ENCODE assay signal across 8 cellular contexts in the genomic region with DNA sequence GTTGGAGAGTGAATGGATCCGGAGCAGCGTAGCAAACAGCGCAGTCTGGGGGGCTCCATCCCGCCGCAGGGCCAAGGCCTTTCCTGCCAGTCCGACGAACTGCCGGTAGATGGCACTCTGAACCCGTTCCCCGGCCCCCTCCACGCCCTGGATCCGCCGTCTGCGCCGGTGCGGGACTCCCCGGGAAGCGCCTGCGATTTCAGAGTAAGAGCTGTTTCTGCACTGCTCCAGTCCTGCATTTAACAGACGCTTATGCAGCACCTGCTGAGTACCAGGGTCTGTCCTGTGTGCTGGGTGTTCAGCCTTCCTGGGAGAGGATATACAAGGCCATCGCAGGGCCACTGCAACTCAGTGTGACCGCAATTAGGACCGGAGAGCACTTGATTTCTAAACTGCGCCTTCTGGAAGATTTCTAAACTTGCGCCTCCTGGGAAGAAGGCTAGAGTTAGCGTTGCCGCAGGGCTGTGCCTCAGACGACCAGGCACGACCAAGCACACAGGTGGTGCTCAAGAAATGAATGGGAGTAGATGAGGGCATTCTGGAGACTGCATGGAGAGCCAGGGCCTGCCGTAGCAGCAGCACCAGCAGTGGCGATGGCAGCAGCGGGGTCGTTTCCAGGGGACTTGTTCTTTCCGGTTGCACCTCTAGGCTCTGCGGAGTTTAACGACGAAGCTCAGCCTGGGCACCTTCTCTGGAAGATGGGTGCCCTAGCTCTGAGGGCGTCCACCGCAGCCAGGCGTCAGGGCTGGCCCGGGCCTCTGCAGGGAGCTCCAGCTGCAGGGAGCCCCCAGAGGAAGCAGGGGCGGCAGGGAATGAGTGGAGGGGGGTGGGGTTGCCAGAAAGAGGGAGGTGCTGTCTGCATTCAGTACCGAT. TPM values are rescaled to one million over a fixed set of nuclear protein-coding genes. Genes with fewer than 3 reads are reported as not detected.
DNase-seq lines count a peak whose midpoint lies in the region; ATAC-seq and TF ChIP-seq lines count a peak whose summit lies in the region.

No MANE protein-coding gene starts in this region.

- no peak overlapping the region for H3K27ac Mint-ChIP-seq in activated T-helper 1 cell treated with anti-CD3 and anti-CD28 coated beads, Interleukin-12 subunit alpha, Interleukin-12 subunit beta, Interleukin-2, Interleukin-4 antibody, amounts not matched to agents 30 ng/mL and 10 ng/mL and 1 ng/mL, durations not matched to agents 14 hours and 24 hours and 36 hours
- no peak overlapping the region for H3K27ac Mint-ChIP-seq in neural progenitor cell

- no peaks in the 10 kb centered on the region for H3K36me3 ChIP-seq in HUES6 (ENCODE audit: control insufficient read depth, insufficient read depth, low read length)
- H3K36me3 ChIP-seq in Peyer's patch, result no peaks in the 10 kb centered on the region
- H3K36me3 ChIP-seq in neural progenitor cell, result no peaks in the 10 kb centered on the region
- H3K36me3 ChIP-seq in stomach smooth muscle (ENCODE audit: control insufficient read depth in 2 of 2, insufficient read depth in 2 of 2, low read length in 2 of 2), result no peaks in the 10 kb centered on the region

- H3K27me3 Mint-ChIP-seq in activated T-helper 1 cell treated with anti-CD3 and anti-CD28 coated beads, Interleukin-12 subunit alpha, Interleukin-12 subunit beta, Interleukin-2, Interleukin-4 antibody, amounts not matched to agents 30 ng/mL and 10 ng/mL and 1 ng/mL, durations not matched to agents 14 hours and 24 hours and 36 hours (ENCODE audit: insufficient read depth), result peaks cover 36% of the 10 kb centered on the region
- H3K27me3 Mint-ChIP-seq in neural progenitor cell (ENCODE audit: insufficient read depth, low read depth), result peaks cover 51% of the 10 kb centered on the region

- peaks cover 17% of the 10 kb centered on the region for H3K4me1 ChIP-seq in HUES6 (ENCODE audit: control insufficient read depth, insufficient read depth, low read length)
- H3K4me1 ChIP-seq in Peyer's patch, result no peaks in the 10 kb centered on the region
- peaks cover 6% of the 10 kb centered on the region for H3K4me1 ChIP-seq in neural progenitor cell
- H3K4me1 ChIP-seq in stomach smooth muscle (ENCODE audit: control insufficient read depth, insufficient read depth, low read length), result peaks cover 8% of the 10 kb centered on the region

- no peak overlapping the region for H3K9ac ChIP-seq in HUES6 (ENCODE audit: low read length)
- H3K9ac ChIP-seq in neural progenitor cell, result no peak overlapping the region
- H3K9ac ChIP-seq in stomach smooth muscle (ENCODE audit: low read length in 2 of 2), result peak overlapping the region; percentile 29 to 33

- peak overlapping the region; percentile 55 for H3K4me3 ChIP-seq in HUES6 (ENCODE audit: low read depth, low read length)
- peak overlapping the region in 2 of 4 donors; percentile 3 to 38 for H3K4me3 ChIP-seq in Peyer's patch
- H3K4me3 ChIP-seq in fibroblast of pulmonary artery (replicated peaks; ENCODE audit: low read depth, low read length), result peak overlapping the region; percentile 12
- H3K4me3 ChIP-seq in neural progenitor cell, result peak overlapping the region; percentile 32
- peak overlapping the region; percentile 77 to 82 for H3K4me3 ChIP-seq in stomach smooth muscle (ENCODE audit: low read length in 2 of 2)

- DNase-seq in AG09319 (ENCODE audit: extremely low read depth, low read depth) (no peak), Peyer's patch (peak; percentile 33 to 79 (median 79)), fibroblast of pulmonary artery (ENCODE audit: low read depth) (peak; percentile 71), neural progenitor cell (ENCODE audit: low spot score) (peak; percentile 93)
- DNase-seq in activated T-helper 1 cell treated with anti-CD3 and anti-CD28 coated beads, Interleukin-12 subunit alpha, Interleukin-12 subunit beta, Interleukin-2, Interleukin-4 antibody, amounts not matched to agents 30 ng/mL and 10 ng/mL and 1 ng/mL, durations not matched to agents 14 hours and 24 hours and 36 hours (ENCODE audit: low spot score), result peak; percentile 68

- H3F3A ChIP-seq in neural progenitor cell (ENCODE audit: low read depth), result no peaks in the 10 kb centered on the region

- TF ChIP-seq CTCF in AG09319 (IDR thresholded peaks at IDR 0.05; ENCODE audit: low read depth, low read length), result peak; percentile 92
- TF ChIP-seq CTCF in Peyer's patch (IDR thresholded peaks at IDR 0.05), result peak in 5 of 6 experiments; percentile 40 to 75 (median 70)
- peak; percentile 84 for TF ChIP-seq CTCF in fibroblast of pulmonary artery (IDR thresholded peaks at IDR 0.05; ENCODE audit: low read length, missing control alignments)
- TF ChIP-seq CTCF in neural progenitor cell (IDR thresholded peaks at IDR 0.05), result peak; percentile 89

- H3K27me3 ChIP-seq in HUES6 (ENCODE audit: control insufficient read depth, insufficient read depth, low read length), result peaks cover 98% of the 10 kb centered on the region
- H3K27me3 ChIP-seq in Peyer's patch, result no peaks in the 10 kb centered on the region
- peaks cover 100% of the 10 kb centered on the region for H3K27me3 ChIP-seq in neural progenitor cell
- H3K27me3 ChIP-seq in stomach smooth muscle (ENCODE audit: control insufficient read depth in 1 of 2, insufficient read depth in 2 of 2, low read length in 2 of 2), result peaks cover 31 to 38% of the 10 kb centered on the region in 2 donors

- no peaks in the 10 kb centered on the region for H3K9me3 Mint-ChIP-seq in activated T-helper 1 cell treated with anti-CD3 and anti-CD28 coated beads, Interleukin-12 subunit alpha, Interleukin-12 subunit beta, Interleukin-2, Interleukin-4 antibody, amounts not matched to agents 30 ng/mL and 10 ng/mL and 1 ng/mL, durations not matched to agents 14 hours and 24 hours and 36 hours
- peaks cover 2% of the 10 kb centered on the region for H3K9me3 Mint-ChIP-seq in neural progenitor cell

- H3K4me2 ChIP-seq in neural progenitor cell, result peak overlapping the region; percentile 72

- H4K20me1 ChIP-seq in neural progenitor cell (ENCODE audit: low read depth), result peaks cover 44% of the 10 kb centered on the region

- ATAC-seq in GM19035 (IDR thresholded peaks at IDR 0.05; ENCODE audit: unreplicated experiment), result peak; percentile 74

- intact Hi-C loops in activated T-helper 1 cell treated with anti-CD3 and anti-CD28 coated beads, Interleukin-12 subunit alpha, Interleukin-12 subunit beta, Interleukin-2, Interleukin-4 antibody, amounts not matched to agents 30 ng/mL and 10 ng/mL and 1 ng/mL, durations not matched to agents 14 hours and 24 hours and 36 hours (cut with micrococcal nuclease), result loop anchor here (1.0 to 5.0 kb wide), 3 partner anchors 86 to 366 kb away; partner anchors contain the start of gene SLC25A48

- no peaks in the 10 kb centered on the region for H3K36me3 Mint-ChIP-seq in activated T-helper 1 cell treated with anti-CD3 and anti-CD28 coated beads, Interleukin-12 subunit alpha, Interleukin-12 subunit beta, Interleukin-2, Interleukin-4 antibody, amounts not matched to agents 30 ng/mL and 10 ng/mL and 1 ng/mL, durations not matched to agents 14 hours and 24 hours and 36 hours (ENCODE audit: low read depth)
- no peaks in the 10 kb centered on the region for H3K36me3 Mint-ChIP-seq in neural progenitor cell

- H2AFZ ChIP-seq in neural progenitor cell (replicated peaks), result peak overlapping the region; percentile 51

- H3K9me3 ChIP-seq in HUES6 (ENCODE audit: control insufficient read depth, insufficient read depth, low read depth, low read length) (no peaks in the 10 kb centered on the region), Peyer's patch (no peaks in the 10 kb centered on the region), neural progenitor cell (ENCODE audit: low read depth) (no peaks in the 10 kb centered on the region), stomach smooth muscle (ENCODE audit: control insufficient read depth in 2 of 2, low read length in 2 of 2) (no peaks in the 10 kb centered on the region)

- H3K27ac ChIP-seq in HUES6 (ENCODE audit: low read depth, low read length), result no peak overlapping the region
- no peak overlapping the region for H3K27ac ChIP-seq in Peyer's patch
- no peak overlapping the region for H3K27ac ChIP-seq in neural progenitor cell
- no peak overlapping the region for H3K27ac ChIP-seq in stomach smooth muscle (ENCODE audit: low read length)

- H3K4me3 Mint-ChIP-seq in activated T-helper 1 cell treated with anti-CD3 and anti-CD28 coated beads, Interleukin-12 subunit alpha, Interleukin-12 subunit beta, Interleukin-2, Interleukin-4 antibody, amounts not matched to agents 30 ng/mL and 10 ng/mL and 1 ng/mL, durations not matched to agents 14 hours and 24 hours and 36 hours, result peak overlapping the region; percentile 40
- H3K4me3 Mint-ChIP-seq in neural progenitor cell, result peak overlapping the region; percentile 77

- TF ChIP-seq POLR2A in Peyer's patch (IDR thresholded peaks at IDR 0.05), result no peak

- H3K4me1 Mint-ChIP-seq in activated T-helper 1 cell treated with anti-CD3 and anti-CD28 coated beads, Interleukin-12 subunit alpha, Interleukin-12 subunit beta, Interleukin-2, Interleukin-4 antibody, amounts not matched to agents 30 ng/mL and 10 ng/mL and 1 ng/mL, durations not matched to agents 14 hours and 24 hours and 36 hours (ENCODE audit: low read depth), result peaks cover 12% of the 10 kb centered on the region
- H3K4me1 Mint-ChIP-seq in neural progenitor cell, result peaks cover 21% of the 10 kb centered on the region

- no peaks in the 10 kb centered on the region for H3K79me2 ChIP-seq in neural progenitor cell (ENCODE audit: low read depth)

RNA-seq across cellular contexts. Expression of gene TIFAB, which starts 14.3 kb away (rescaled TPM):
- under 1 TPM in 1 of 4 donors, not detected in 3; 0.83 TPM for total RNA-seq in Peyer's patch
- not detected in 2 replicates for total RNA-seq in activated T-helper 1 cell treated with anti-CD3 and anti-CD28 coated beads, Interleukin-12 subunit alpha, Interleukin-12 subunit beta, Interleukin-2, Interleukin-4 antibody, amounts not matched to agents 30 ng/mL and 10 ng/mL and 1 ng/mL, durations not matched to agents 14 hours and 24 hours and 36 hours
- total RNA-seq in neural progenitor cell (ENCODE audit: low replicate concordance), result not detected in 2 replicates

RNA-seq across cellular contexts. Expression of gene DCANP1, which starts 19.3 kb away (rescaled TPM):
- 1 to 10 TPM in 1 of 4 donors, under 1 TPM in 1, not detected in 2; 0.27 to 1.7 TPM for total RNA-seq in Peyer's patch
- total RNA-seq in activated T-helper 1 cell treated with anti-CD3 and anti-CD28 coated beads, Interleukin-12 subunit alpha, Interleukin-12 subunit beta, Interleukin-2, Interleukin-4 antibody, amounts not matched to agents 30 ng/mL and 10 ng/mL and 1 ng/mL, durations not matched to agents 14 hours and 24 hours and 36 hours, result not detected in 2 replicates
- not detected in 2 replicates for total RNA-seq in neural progenitor cell (ENCODE audit: low replicate concordance)

Comparison
In these comparisons a context has a peak if more than half of its experiments do, and no peak if none do; other contexts are left out.
1. H3K9ac ChIP-seq: peak in stomach smooth muscle (2 of 2); none in HUES6 (single experiment) and neural progenitor cell (single experiment).
2. Peak in every context shown above with its lines, with median percentiles within 50 percentile points of each other: CTCF ChIP-seq.